ENCODE assay signal across 8 cellular contexts in the genomic region with DNA sequence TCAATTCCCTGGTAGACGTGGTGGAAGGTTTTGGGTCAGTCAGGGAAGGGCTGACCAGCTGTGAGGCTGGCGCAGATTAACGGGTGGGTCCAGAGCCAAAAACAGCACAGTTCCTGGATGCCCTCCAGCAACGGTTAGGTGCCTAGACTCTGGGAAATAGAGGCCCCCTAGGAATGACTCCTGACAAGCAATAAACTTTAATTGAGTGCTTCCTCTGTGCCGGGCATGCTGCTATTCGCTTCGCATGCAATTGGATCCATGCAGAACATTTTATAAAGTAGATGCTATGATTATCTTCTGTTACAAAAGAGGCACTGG. TPM values are rescaled to one million over a fixed set of nuclear protein-coding genes. Genes with fewer than 3 reads are reported as not detected.
DNase-seq lines count a peak whose midpoint lies in the region; ATAC-seq, FAIRE-seq and TF ChIP-seq lines count a peak whose summit lies in the region.

No MANE protein-coding gene starts in this region.

- H3K36me3 Mint-ChIP-seq in CD4-positive, CD25-positive, alpha-beta regulatory T cell: peaks cover 4% of the 10 kb centered on the region
- H3K36me3 Mint-ChIP-seq in activated naive CD8-positive, alpha-beta T cell treated with anti-CD3 and anti-CD28 coated beads, Interleukin-2, amount 50 U/mL, for 24 hours (ENCODE audit: low read depth): peaks cover 3% of the 10 kb centered on the region

- peaks cover 21% of the 10 kb centered on the region for H3K4me1 ChIP-seq in CD4-positive, CD25-positive, alpha-beta regulatory T cell (ENCODE audit: control insufficient read depth, insufficient read depth, low read length, poor library complexity, severe bottlenecking)
- no peaks in the 10 kb centered on the region; the same call in 1 of the 2 replicates for H3K4me1 ChIP-seq in iPS DF 6.9 (ENCODE audit: control insufficient read depth, insufficient read depth, low read length)
- H3K4me1 ChIP-seq in small intestine (ENCODE audit: control insufficient read depth in 2 of 2, insufficient read depth in 1 of 2, low read depth in 1 of 2, low read length in 1 of 2): peaks cover 0 to 16% of the 10 kb centered on the region in 2 donors

- H3K9me3 ChIP-seq in CD4-positive, CD25-positive, alpha-beta regulatory T cell (ENCODE audit: control insufficient read depth in 2 of 2, low read length in 2 of 2): no peaks in the 10 kb centered on the region
- H3K9me3 ChIP-seq in iPS DF 6.9 (ENCODE audit: control insufficient read depth, insufficient read depth, low read length) (no peaks in the 10 kb centered on the region), small intestine (ENCODE audit: control insufficient read depth, low read depth) (no peaks in the 10 kb centered on the region)

- no peak for ATAC-seq in CD4-positive, CD25-positive, alpha-beta regulatory T cell (ENCODE audit: low read depth in 2 of 2)
- ATAC-seq in activated naive CD8-positive, alpha-beta T cell treated with anti-CD3 and anti-CD28 coated beads, Interleukin-2, amount 50 U/mL, for 24 hours: no peak
- ATAC-seq in GM21360 (IDR thresholded peaks at IDR 0.05; ENCODE audit: unreplicated experiment): no peak
- no peak for ATAC-seq in GM21515 (IDR thresholded peaks at IDR 0.05; ENCODE audit: unreplicated experiment)
- ATAC-seq in GM18873 (IDR thresholded peaks at IDR 0.05; ENCODE audit: low FRiP score, unreplicated experiment): no peak

- peak overlapping the region; percentile 77 to 84 (median 80) for H3K27ac Mint-ChIP-seq in CD4-positive, CD25-positive, alpha-beta regulatory T cell
- peak overlapping the region; percentile 74 for H3K27ac Mint-ChIP-seq in activated naive CD8-positive, alpha-beta T cell treated with anti-CD3 and anti-CD28 coated beads, Interleukin-2, amount 50 U/mL, for 24 hours

- no peak for TF ChIP-seq EP300 in Ishikawa (IDR thresholded peaks at IDR 0.05; ENCODE audit: borderline replicate concordance)

- H3K9me3 Mint-ChIP-seq in CD4-positive, CD25-positive, alpha-beta regulatory T cell: no peaks in the 10 kb centered on the region
- no peaks in the 10 kb centered on the region for H3K9me3 Mint-ChIP-seq in activated naive CD8-positive, alpha-beta T cell treated with anti-CD3 and anti-CD28 coated beads, Interleukin-2, amount 50 U/mL, for 24 hours

- no peak overlapping the region for H3K27ac ChIP-seq in CD4-positive, CD25-positive, alpha-beta regulatory T cell (ENCODE audit: insufficient read depth, low read length, poor library complexity, severe bottlenecking)
- H3K27ac ChIP-seq in iPS DF 6.9 (ENCODE audit: low read length) (no peak overlapping the region), small intestine (ENCODE audit: low read depth in 1 of 2, low read length in 1 of 2) (peak overlapping the region in 1 of 2 donors; percentile 98)

- peak overlapping the region; percentile 85 to 93 (median 90) for H3K4me3 Mint-ChIP-seq in CD4-positive, CD25-positive, alpha-beta regulatory T cell
- peak overlapping the region; percentile 79 for H3K4me3 Mint-ChIP-seq in activated naive CD8-positive, alpha-beta T cell treated with anti-CD3 and anti-CD28 coated beads, Interleukin-2, amount 50 U/mL, for 24 hours

- no peaks in the 10 kb centered on the region for H3K27me3 ChIP-seq in CD4-positive, CD25-positive, alpha-beta regulatory T cell (ENCODE audit: control insufficient read depth, insufficient read depth, low read length)
- H3K27me3 ChIP-seq in iPS DF 6.9 (ENCODE audit: control insufficient read depth, insufficient read depth, low read length) (no peaks in the 10 kb centered on the region), small intestine (ENCODE audit: control insufficient read depth in 2 of 2, insufficient read depth in 2 of 2, low read length in 2 of 2) (no peaks in the 10 kb centered on the region)

- peaks cover 0 to 54% (median 37%) of the 10 kb centered on the region in 4 donors for H3K4me1 Mint-ChIP-seq in CD4-positive, CD25-positive, alpha-beta regulatory T cell
- peaks cover 34% of the 10 kb centered on the region for H3K4me1 Mint-ChIP-seq in activated naive CD8-positive, alpha-beta T cell treated with anti-CD3 and anti-CD28 coated beads, Interleukin-2, amount 50 U/mL, for 24 hours

- H3K4me3 ChIP-seq in CD4-positive, CD25-positive, alpha-beta regulatory T cell (ENCODE audit: low read depth, low read length): peak overlapping the region; percentile 55
- H3K4me3 ChIP-seq in iPS DF 6.9 (ENCODE audit: low read length) (peak overlapping the region; percentile 88; the same call in 1 of the 2 replicates), small intestine (ENCODE audit: low read depth in 1 of 2, low read length in 2 of 2) (peak overlapping the region; percentile 53 to 66)

- no peak for FAIRE-seq in small intestine (lab: Jason Lieb, UNC)

- no peak for TF ChIP-seq RAD21 in Ishikawa (IDR thresholded peaks at IDR 0.05; ENCODE audit: low read depth)

- H3K27me3 Mint-ChIP-seq in CD4-positive, CD25-positive, alpha-beta regulatory T cell: peaks cover 4% of the 10 kb centered on the region
- H3K27me3 Mint-ChIP-seq in activated naive CD8-positive, alpha-beta T cell treated with anti-CD3 and anti-CD28 coated beads, Interleukin-2, amount 50 U/mL, for 24 hours: no peaks in the 10 kb centered on the region

- no peak for DNase-seq in CD4-positive, CD25-positive, alpha-beta regulatory T cell
- no peak for DNase-seq in activated naive CD8-positive, alpha-beta T cell treated with anti-CD3 and anti-CD28 coated beads, Interleukin-2, amount 50 U/mL, for 24 hours
- DNase-seq in iPS DF 6.9 (ENCODE audit: low read depth, low spot score) (no peak), small intestine (no peak)

- peaks cover 7% of the 10 kb centered on the region for H3K36me3 ChIP-seq in CD4-positive, CD25-positive, alpha-beta regulatory T cell (ENCODE audit: control insufficient read depth, insufficient read depth, low read length)
- H3K36me3 ChIP-seq in iPS DF 6.9 (ENCODE audit: control insufficient read depth, insufficient read depth, low read length) (no peaks in the 10 kb centered on the region), small intestine (ENCODE audit: control insufficient read depth in 2 of 2, insufficient read depth in 2 of 2, low read length in 2 of 2) (peaks cover 0 to 2% of the 10 kb centered on the region in 2 donors)

- no CpG with 5 or more reads among the region's 7 CpGs for WGBS in iPS DF 6.9 (ENCODE audit: insufficient coverage, insufficient read length)
- 7 to 45% (median 13%) methylated on average over 7 of the region's 7 CpGs for WGBS in small intestine, 3 donors

TF ChIP-seq in Ishikawa, 13 proteins besides CTCF, POLR2A, EP300 and RAD21:
- peak; percentile 57 for TF ChIP-seq NFIC (IDR thresholded peaks at IDR 0.05)
- TF ChIP-seq TCF12 (IDR thresholded peaks at IDR 0.05; ENCODE audit: low read depth): no peak
TF ChIP-seq in Ishikawa: peak in this region for 1.

RNA-seq across cellular contexts. Expression of a gene that starts 0.7 kb away (rescaled TPM):
- 2.2 TPM for total RNA-seq in CD4-positive, CD25-positive, alpha-beta regulatory T cell
- 1 to 10 TPM in 2 of 4 donors, under 1 TPM in 2; 0.76 to 1.4 (median 1.1) TPM for polyA plus RNA-seq in CD4-positive, CD25-positive, alpha-beta regulatory T cell
- polyA plus RNA-seq in small intestine: 1 to 10 TPM in 2 of 3 donors, under 1 TPM in 1; 0.67 to 1.1 (median 1.1) TPM

RNA-seq across cellular contexts. Expression of a gene that starts 1.4 kb away (rescaled TPM):
- 15.8 TPM for total RNA-seq in CD4-positive, CD25-positive, alpha-beta regulatory T cell
- polyA plus RNA-seq in CD4-positive, CD25-positive, alpha-beta regulatory T cell: 10 to 100 TPM in 1 of 4 donors, 1 to 10 TPM in 3; 9.2 to 10.6 (median 9.3) TPM
- 1 to 10 TPM; 5.7 to 9.4 (median 5.9) TPM for polyA plus RNA-seq in small intestine

RNA-seq across cellular contexts. Expression of a gene that starts 36.0 kb away (rescaled TPM):
- not detected for total RNA-seq in CD4-positive, CD25-positive, alpha-beta regulatory T cell
- polyA plus RNA-seq in CD4-positive, CD25-positive, alpha-beta regulatory T cell: not detected
- not detected for polyA plus RNA-seq in small intestine
